ENCODE assay signal across 1 cellular context in the genomic region with DNA sequence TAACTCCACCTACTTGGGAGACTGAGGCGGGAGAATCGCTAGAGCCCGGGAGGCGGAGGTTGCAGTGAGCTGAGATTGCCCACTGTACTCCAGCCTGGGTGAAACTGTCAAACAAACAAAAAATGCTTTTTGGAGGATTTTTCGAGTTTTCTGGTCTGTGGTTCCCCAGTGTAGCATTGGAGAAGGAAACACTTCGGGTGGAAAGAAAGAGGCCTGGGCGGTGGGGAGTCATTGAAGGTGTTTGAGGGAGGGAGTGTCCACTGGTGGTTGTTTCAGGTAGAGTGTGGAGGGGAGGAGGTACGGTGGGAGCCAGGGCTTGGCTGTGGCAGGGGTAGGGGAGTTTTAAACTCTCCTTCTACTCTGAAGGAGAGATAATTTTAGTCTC.
TF ChIP-seq lines count a peak whose summit lies in the region.

No MANE protein-coding gene starts in this region.

TF ChIP-seq in GM12878, 131 proteins besides CTCF, POLR2A, EP300 and RAD21:
- TF ChIP-seq IKZF1 (conservative IDR thresholded peaks at IDR 0.05) (no peak), ZSCAN29 (IDR thresholded peaks at IDR 0.05) (no peak), TCF7 (IDR thresholded peaks at IDR 0.05; ENCODE audit: borderline replicate concordance) (no peak), TCF3 (IDR thresholded peaks at IDR 0.05; ENCODE audit: borderline replicate concordance, insufficient read depth, low read depth, low read length) (no peak), ZBTB33 (IDR thresholded peaks at IDR 0.05) (no peak), CREB1 (IDR thresholded peaks at IDR 0.05; ENCODE audit: low read depth) (no peak), BHLHE40 (IDR thresholded peaks at IDR 0.05; ENCODE audit: borderline replicate concordance in 1 of 2, low read depth in 2 of 2, low read length in 1 of 2) (no peak), ZNF274 (IDR thresholded peaks at IDR 0.05; ENCODE audit: insufficient read depth, insufficient read length) (no peak), GATAD2B (conservative IDR thresholded peaks at IDR 0.05; ENCODE audit: low read depth) (no peak), KDM1A (IDR thresholded peaks at IDR 0.05; ENCODE audit: borderline replicate concordance) (no peak), CHD2 (IDR thresholded peaks at IDR 0.05; ENCODE audit: borderline replicate concordance, low read depth, low read length) (no peak), GABPA (IDR thresholded peaks at IDR 0.05; ENCODE audit: low read depth) (no peak)
- TF ChIP-seq, protein P1, sequence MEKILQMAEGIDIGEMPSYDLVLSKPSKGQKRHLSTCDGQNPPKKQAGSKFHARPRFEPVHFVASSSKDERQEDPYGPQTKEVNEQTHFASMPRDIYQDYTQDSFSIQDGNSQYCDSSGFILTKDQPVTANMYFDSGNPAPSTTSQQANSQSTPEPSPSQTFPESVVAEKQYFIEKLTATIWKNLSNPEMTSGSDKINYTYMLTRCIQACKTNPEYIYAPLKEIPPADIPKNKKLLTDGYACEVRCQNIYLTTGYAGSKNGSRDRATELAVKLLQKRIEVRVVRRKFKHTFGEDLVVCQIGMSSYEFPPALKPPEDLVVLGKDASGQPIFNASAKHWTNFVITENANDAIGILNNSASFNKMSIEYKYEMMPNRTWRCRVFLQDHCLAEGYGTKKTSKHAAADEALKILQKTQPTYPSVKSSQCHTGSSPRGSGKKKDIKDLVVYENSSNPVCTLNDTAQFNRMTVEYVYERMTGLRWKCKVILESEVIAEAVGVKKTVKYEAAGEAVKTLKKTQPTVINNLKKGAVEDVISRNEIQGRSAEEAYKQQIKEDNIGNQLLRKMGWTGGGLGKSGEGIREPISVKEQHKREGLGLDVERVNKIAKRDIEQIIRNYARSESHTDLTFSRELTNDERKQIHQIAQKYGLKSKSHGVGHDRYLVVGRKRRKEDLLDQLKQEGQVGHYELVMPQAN (conservative IDR thresholded peaks at IDR 0.05), result no peak
